In genomic region chr5:8192840-8193239, GRCh38 we compare ENCODE assay signal across 20 cellular contexts.
"Had no signal": no experiment of that assay in that cellular context is flagged by ENCODE, and none has a peak within 500 bp of the region (broad histone marks: within the 10 kb centered on the region; RNA-seq: fewer than 3 reads in every experiment).

No MANE protein-coding gene starts in this region.

- DNase-seq: dermis blood vessel endothelial cell; esophagus squamous epithelium; foreskin fibroblast; glutamatergic neuron; left ventricle myocardium superior; mesenchymal stem cell; midbrain; nucleus accumbens; ovary; sigmoid colon; stimulated activated CD4-positive, alpha-beta T cell treated with anti-CD3 and anti-CD28 coated beads, Interleukin-12 subunit alpha, Interleukin-12 subunit beta, amount 100 ng/mL, for 4 hours; stimulated activated naive CD8-positive, alpha-beta T cell treated with anti-CD3 and anti-CD28 coated beads, Interleukin-15, Interleukin-2, amounts not matched to agents 100 U/mL and 50 U/mL, for 24 hours; thyroid gland had no signal

- H3K4me2 ChIP-seq: neural progenitor cell had no signal

- H3K9ac ChIP-seq: neural progenitor cell had no signal

- H3K9me3 ChIP-seq: esophagus squamous epithelium, gastroesophageal sphincter, ovary, right atrium auricular region, suprapubic skin, thyroid gland had no signal

- H3K36me3 ChIP-seq: esophagus squamous epithelium, gastroesophageal sphincter, neural progenitor cell, ovary, right atrium auricular region, sigmoid colon, suprapubic skin, thyroid gland had no signal

- H3K27ac ChIP-seq: esophagus squamous epithelium, gastroesophageal sphincter, neural progenitor cell, ovary, right atrium auricular region, sigmoid colon, skin epidermis, suprapubic skin, thyroid gland had no signal

- H2AFZ ChIP-seq: neural progenitor cell had no signal

- H3K4me1 ChIP-seq: esophagus squamous epithelium, gastroesophageal sphincter, neural progenitor cell, right atrium auricular region, sigmoid colon, suprapubic skin had no signal

- ATAC-seq: gastroesophageal sphincter; left ventricle myocardium superior; natural killer cell treated with Interleukin-12 subunit alpha and Interleukin-12 subunit beta and Interleukin-15 and Interleukin-18, amount 100 ng/mL, for 72 hours; stimulated activated naive CD8-positive, alpha-beta T cell treated with anti-CD3 and anti-CD28 coated beads, Interleukin-15, Interleukin-2, amounts not matched to agents 100 U/mL and 50 U/mL, for 24 hours had no signal

- H3K4me3 ChIP-seq: esophagus squamous epithelium, gastroesophageal sphincter, lung, neural progenitor cell, ovary, right atrium auricular region, sigmoid colon, skin epidermis, suprapubic skin, thyroid gland had no signal

- H3K27me3 ChIP-seq: esophagus squamous epithelium, gastroesophageal sphincter, neural progenitor cell, ovary, right atrium auricular region, sigmoid colon, suprapubic skin, thyroid gland had no signal
